17 cellular contexts compared by ENCODE assay signal in the genomic region with DNA sequence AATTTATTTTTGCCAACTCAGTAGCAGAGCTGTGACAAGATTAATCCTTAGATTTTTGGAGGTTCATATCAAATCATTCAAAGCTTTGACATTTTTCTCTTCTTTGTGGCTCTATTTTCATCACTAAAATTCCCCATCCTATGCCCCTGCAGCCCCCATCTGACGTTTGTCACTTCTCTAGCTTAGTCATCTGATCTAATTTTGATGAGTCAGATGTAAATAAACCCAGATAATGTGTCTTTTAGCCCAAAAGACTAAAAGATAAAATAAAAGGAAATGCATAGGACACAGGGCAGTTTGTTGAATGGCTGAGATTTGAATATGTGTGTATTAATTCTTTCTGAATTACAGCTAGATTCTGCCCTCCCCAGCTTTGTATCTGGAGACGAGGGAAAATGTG. TPM values are rescaled to one million over a fixed set of nuclear protein-coding genes. Genes with fewer than 3 reads are reported as not detected.
"Had no signal": no experiment of that assay in that cellular context is flagged by ENCODE, and none has a peak within 500 bp of the region (broad histone marks: within the 10 kb centered on the region; RNA-seq: fewer than 3 reads in every experiment).

No MANE protein-coding gene starts in this region.

- DNase-seq: activated naive CD4-positive, alpha-beta T cell treated with anti-CD3 and anti-CD28 coated beads for 36 hours; activated naive CD8-positive, alpha-beta T cell treated with anti-CD3 and anti-CD28 coated beads, Interleukin-2, amount 50 U/mL, for 24 hours; aorta; erythroblast; kidney; stimulated activated CD4-positive, alpha-beta T cell treated with anti-CD3 and anti-CD28 coated beads, Interleukin-4, amount 100 ng/mL, for 4 hours had no signal

- H3K27me3 ChIP-seq: breast epithelium, suprapubic skin had no signal

- H3K36me3 ChIP-seq: breast epithelium, suprapubic skin had no signal

- H3K9me3 ChIP-seq: breast epithelium, suprapubic skin had no signal

- ATAC-seq: activated CD4-positive, CD25-positive, alpha-beta regulatory T cell treated with anti-CD3 and anti-CD28 coated beads, Interleukin-2, amount 50 U/mL, for 24 hours; activated naive CD8-positive, alpha-beta T cell treated with anti-CD3 and anti-CD28 coated beads, Interleukin-2, amount 50 U/mL, for 24 hours; activated T-helper 17 cell treated with anti-CD3 and anti-CD28 coated beads, Interleukin-2, amount 50 U/mL, for 72 hours had no signal

- FAIRE-seq: kidney had no signal

- H3K27ac ChIP-seq: breast epithelium, suprapubic skin had no signal

- H3K4me3 ChIP-seq: breast epithelium, skin epidermis, suprapubic skin had no signal

- H3K4me1 ChIP-seq: breast epithelium had no signal

RNA-seq across cellular contexts. Expression of gene HSPB3, which starts 0.9 kb away (rescaled TPM):
- total RNA-seq: activated naive CD4-positive, alpha-beta T cell treated with anti-CD3 and anti-CD28 coated beads for 36 hours; activated T-helper 17 cell treated with anti-CD3 and anti-CD28 coated beads, Interleukin-2, amount 50 U/mL, for 72 hours; breast epithelium; dermis microvascular lymphatic vessel endothelial cell; glomerular endothelial cell; kidney; mesenteric fat pad; neural crest cell; osteocyte; pulmonary artery endothelial cell had no signal
